9 cellular contexts compared by ENCODE assay signal in genomic region chr7:35430547-35431153, GRCh38.
DNase-seq lines count a peak whose midpoint lies in the region; ATAC-seq, FAIRE-seq and TF ChIP-seq lines count a peak whose summit lies in the region.
"Had no signal": no experiment of that assay in that cellular context is flagged by ENCODE, and none has a peak within 500 bp of the region (broad histone marks: within the 10 kb centered on the region; RNA-seq: fewer than 3 reads in every experiment).

No MANE protein-coding gene starts in this region.

- peaks cover 6% of the 10 kb centered on the region for H3K27me3 Mint-ChIP-seq in activated T-cell treated with anti-CD3 and anti-CD28 coated beads, Interleukin-2, amount 50 U/mL, for 72 hours (ENCODE audit: low read depth)
- peaks cover 11% of the 10 kb centered on the region for H3K27me3 Mint-ChIP-seq in activated T-cell treated with anti-CD3 and anti-CD28 coated beads, Interleukin-2, amount 50 U/mL, for 4 hours (ENCODE audit: low read depth)

- TF ChIP-seq CTCF in cardiac fibroblast (IDR thresholded peaks at IDR 0.05; ENCODE audit: low read depth, low read length) = peak; percentile 54
- TF ChIP-seq CTCF in smooth muscle cell (IDR thresholded peaks at IDR 0.05; ENCODE audit: borderline replicate concordance, insufficient read depth, poor library complexity, severe bottlenecking) = peak; percentile 32

- no peak for ATAC-seq in activated T-cell treated with anti-CD3 and anti-CD28 coated beads, Interleukin-2, amount 50 U/mL, for 72 hours (replicated peaks in 1 of 2)
- no peak for ATAC-seq in activated T-cell treated with anti-CD3 and anti-CD28 coated beads, Interleukin-2, amount 50 U/mL, for 4 hours
- ATAC-seq in HG03097 (IDR thresholded peaks at IDR 0.05; ENCODE audit: low FRiP score, unreplicated experiment) = no peak

- no peaks in the 10 kb centered on the region for H3K79me2 ChIP-seq in smooth muscle cell (ENCODE audit: low read depth)

- 54% methylated on average over 7 of the region's 7 CpGs for WGBS in smooth muscle cell (ENCODE audit: low lambda C conversion rate)
- 58 to 68% (median 67%) methylated on average over 7 of the region's 7 CpGs for WGBS in small intestine, 3 donors

- no peak overlapping the region for H3K27ac ChIP-seq in smooth muscle cell (ENCODE audit: low read depth)
- H3K27ac ChIP-seq in small intestine (ENCODE audit: low read depth in 1 of 2, low read length in 1 of 2) = no peak overlapping the region

- no peak for FAIRE-seq in small intestine (lab: Jason Lieb, UNC)

- H3K4me1 Mint-ChIP-seq in activated T-cell treated with anti-CD3 and anti-CD28 coated beads, Interleukin-2, amount 50 U/mL, for 72 hours (ENCODE audit: low read depth) = no peaks in the 10 kb centered on the region
- no peaks in the 10 kb centered on the region for H3K4me1 Mint-ChIP-seq in activated T-cell treated with anti-CD3 and anti-CD28 coated beads, Interleukin-2, amount 50 U/mL, for 4 hours (ENCODE audit: low read depth)
- H3K4me1 Mint-ChIP-seq: naive B cell had no signal

- no peaks in the 10 kb centered on the region for H3K9me3 ChIP-seq in smooth muscle cell (replicated peaks; ENCODE audit: low read depth)
- H3K9me3 ChIP-seq in small intestine (ENCODE audit: control insufficient read depth, low read depth) = no peaks in the 10 kb centered on the region

- H3K9ac ChIP-seq in smooth muscle cell (ENCODE audit: low read depth) = no peak overlapping the region

- H3K27me3 ChIP-seq in smooth muscle cell (ENCODE audit: low read depth) = no peaks in the 10 kb centered on the region
- H3K27me3 ChIP-seq in small intestine (ENCODE audit: control insufficient read depth in 2 of 2, insufficient read depth in 2 of 2, low read length in 2 of 2) = peaks cover 0 to 3% of the 10 kb centered on the region in 2 donors

- peaks cover 1 to 5% of the 10 kb centered on the region in 2 donors for H3K9me3 Mint-ChIP-seq in activated T-cell treated with anti-CD3 and anti-CD28 coated beads, Interleukin-2, amount 50 U/mL, for 72 hours
- peaks cover 7% of the 10 kb centered on the region for H3K9me3 Mint-ChIP-seq in activated T-cell treated with anti-CD3 and anti-CD28 coated beads, Interleukin-2, amount 50 U/mL, for 4 hours

- H3K4me1 ChIP-seq in smooth muscle cell (ENCODE audit: low read depth) = no peaks in the 10 kb centered on the region
- H3K4me1 ChIP-seq in small intestine (ENCODE audit: control insufficient read depth in 2 of 2, insufficient read depth in 1 of 2, low read depth in 1 of 2, low read length in 1 of 2) = no peaks in the 10 kb centered on the region

- H3K4me3 ChIP-seq in cardiac fibroblast (replicated peaks in 1 of 2; ENCODE audit: low read depth in 2 of 2, low read length in 2 of 2) (no peak overlapping the region), smooth muscle cell (no peak overlapping the region), small intestine (ENCODE audit: low read depth in 1 of 2, low read length in 2 of 2) (no peak overlapping the region)

- H3F3A ChIP-seq in smooth muscle cell (ENCODE audit: low read depth) = no peaks in the 10 kb centered on the region

- peak; percentile 8 to 18 for DNase-seq in activated T-cell treated with anti-CD3 and anti-CD28 coated beads, Interleukin-2, amount 50 U/mL, for 72 hours
- DNase-seq in activated T-cell treated with anti-CD3 and anti-CD28 coated beads, Interleukin-2, amount 50 U/mL, for 4 hours = no peak
- DNase-seq in LHCN-M2 (ENCODE audit: low read depth) (peak; percentile 18), cardiac fibroblast (ENCODE audit: low read depth in 2 of 2) (peak in 1 of 2 donors; percentile 36), smooth muscle cell (lab: John Stamatoyannopoulos, UW; ENCODE audit: unreplicated experiment) (no peak), small intestine (no peak)
- no peak for DNase-seq in activated effector memory CD4-positive, alpha-beta T cell treated with anti-CD3 and anti-CD28 coated beads, Interleukin-2, amount 50 U/mL, for 16 hours
- DNase-seq: naive B cell had no signal

- no peaks in the 10 kb centered on the region for H4K20me1 ChIP-seq in smooth muscle cell (ENCODE audit: low read depth)

- no peak overlapping the region for H3K4me3 Mint-ChIP-seq in activated T-cell treated with anti-CD3 and anti-CD28 coated beads, Interleukin-2, amount 50 U/mL, for 72 hours
- H3K4me3 Mint-ChIP-seq in activated T-cell treated with anti-CD3 and anti-CD28 coated beads, Interleukin-2, amount 50 U/mL, for 4 hours = no peak overlapping the region
- H3K4me3 Mint-ChIP-seq: naive B cell had no signal

- no peak overlapping the region for H2AFZ ChIP-seq in smooth muscle cell (ENCODE audit: low read depth)

- H3K36me3 ChIP-seq in smooth muscle cell (ENCODE audit: low read depth) = peaks cover 5% of the 10 kb centered on the region
- no peaks in the 10 kb centered on the region for H3K36me3 ChIP-seq in small intestine (ENCODE audit: control insufficient read depth in 2 of 2, insufficient read depth in 2 of 2, low read length in 2 of 2)

- H3K36me3 Mint-ChIP-seq in activated T-cell treated with anti-CD3 and anti-CD28 coated beads, Interleukin-2, amount 50 U/mL, for 72 hours (ENCODE audit: insufficient read depth in 2 of 2) = peaks cover 0 to 4% of the 10 kb centered on the region in 2 donors
- peaks cover 2% of the 10 kb centered on the region for H3K36me3 Mint-ChIP-seq in activated T-cell treated with anti-CD3 and anti-CD28 coated beads, Interleukin-2, amount 50 U/mL, for 4 hours (ENCODE audit: insufficient read depth)
- H3K36me3 Mint-ChIP-seq: naive B cell had no signal

- peak overlapping the region; percentile 14 for H3K27ac Mint-ChIP-seq in activated T-cell treated with anti-CD3 and anti-CD28 coated beads, Interleukin-2, amount 50 U/mL, for 72 hours
- H3K27ac Mint-ChIP-seq: naive B cell had no signal

- no peak overlapping the region for H3K4me2 ChIP-seq in smooth muscle cell

Comparison
In these comparisons a context has a peak if more than half of its experiments do, and no peak if none do; other contexts are left out.
1. DNase-seq: peak in activated T-cell treated with anti-CD3 and anti-CD28 coated beads, Interleukin-2, amount 50 U/mL, for 72 hours (2 of 2) and LHCN-M2 (single experiment); none in activated T-cell treated with anti-CD3 and anti-CD28 coated beads, Interleukin-2, amount 50 U/mL, for 4 hours (single experiment), smooth muscle cell (single experiment), activated effector memory CD4-positive, alpha-beta T cell treated with anti-CD3 and anti-CD28 coated beads, Interleukin-2, amount 50 U/mL, for 16 hours (single experiment) and small intestine (single experiment).